ENCODE assay signal across 28 cellular contexts in the genomic region with DNA sequence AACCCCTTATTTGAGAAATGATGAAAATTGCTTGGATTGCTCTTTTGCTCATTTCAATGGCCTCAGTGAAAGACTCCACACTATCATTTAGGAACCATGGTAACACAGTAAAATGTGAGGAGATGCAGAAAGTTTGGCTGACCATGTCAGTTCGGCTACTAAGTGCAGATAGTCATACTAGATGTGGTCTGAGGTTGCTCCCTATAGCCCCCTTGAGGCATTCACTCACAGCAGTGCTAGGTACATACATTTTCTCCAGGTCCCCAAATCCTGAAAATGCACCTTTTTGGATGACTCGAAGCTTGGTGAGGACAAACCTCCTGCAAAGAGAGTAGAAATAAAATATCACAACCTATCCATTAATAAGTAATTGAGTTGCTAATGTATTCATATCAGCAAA.
"Had no signal": no experiment of that assay in that cellular context is flagged by ENCODE, and none has a peak within 500 bp of the region (broad histone marks: within the 10 kb centered on the region; RNA-seq: fewer than 3 reads in every experiment).

No MANE protein-coding gene starts in this region.

- H3K36me3 Mint-ChIP-seq: immature natural killer cell; memory B cell; naive B cell; natural killer cell treated with Interleukin-12 subunit alpha and Interleukin-12 subunit beta and Interleukin-15 and Interleukin-18, amount 100 ng/mL, for 72 hours; stimulated activated effector memory CD8-positive, alpha-beta T cell treated with anti-CD3 and anti-CD28 coated beads, Interleukin-12 subunit alpha, Interleukin-12 subunit beta, amount 100 ng/mL, for 72 hours; type B pancreatic cell had no signal

- H3K4me1 Mint-ChIP-seq: immature natural killer cell; memory B cell; naive B cell; neural crest cell; stimulated activated effector memory CD8-positive, alpha-beta T cell treated with anti-CD3 and anti-CD28 coated beads, Interleukin-12 subunit alpha, Interleukin-12 subunit beta, amount 100 ng/mL, for 72 hours had no signal

- H3K27ac Mint-ChIP-seq: immature natural killer cell; memory B cell; naive B cell; natural killer cell treated with Interleukin-12 subunit alpha and Interleukin-12 subunit beta and Interleukin-15 and Interleukin-18, amount 100 ng/mL, for 72 hours; progenitor cell of endocrine pancreas; stimulated activated effector memory CD8-positive, alpha-beta T cell treated with anti-CD3 and anti-CD28 coated beads, Interleukin-12 subunit alpha, Interleukin-12 subunit beta, amount 100 ng/mL, for 72 hours; type B pancreatic cell had no signal

- H3K36me3 ChIP-seq: gastrocnemius medialis, right lobe of liver, stomach, tibial artery had no signal

- H3K9me3 Mint-ChIP-seq: memory B cell, type B pancreatic cell had no signal

- H3K27ac ChIP-seq: dorsolateral prefrontal cortex, epithelial cell of prostate, gastrocnemius medialis, parathyroid adenoma, right lobe of liver, stomach, testis, tibial artery had no signal

- H3K4me3 Mint-ChIP-seq: immature natural killer cell; memory B cell; naive B cell; natural killer cell treated with Interleukin-12 subunit alpha and Interleukin-12 subunit beta and Interleukin-15 and Interleukin-18, amount 100 ng/mL, for 72 hours; neural crest cell; stimulated activated effector memory CD8-positive, alpha-beta T cell treated with anti-CD3 and anti-CD28 coated beads, Interleukin-12 subunit alpha, Interleukin-12 subunit beta, amount 100 ng/mL, for 72 hours; type B pancreatic cell had no signal

- ATAC-seq: esophagus mucosa; gastrocnemius medialis; left lobe of liver; natural killer cell treated with Interleukin-12 subunit alpha and Interleukin-12 subunit beta and Interleukin-15 and Interleukin-18, amount 100 ng/mL, for 72 hours; right lobe of liver; stimulated activated effector memory CD8-positive, alpha-beta T cell treated with anti-CD3 and anti-CD28 coated beads, Interleukin-12 subunit alpha, Interleukin-12 subunit beta, amount 100 ng/mL, for 72 hours had no signal

- H3K79me2 ChIP-seq: parathyroid adenoma had no signal

- H3K4me1 ChIP-seq: gastrocnemius medialis, parathyroid adenoma, right lobe of liver, stomach, testis, tibial artery had no signal

- H3K27me3 ChIP-seq: dorsolateral prefrontal cortex, gastrocnemius medialis, right lobe of liver, stomach, testis, tibial artery had no signal

- H3K9ac ChIP-seq: parathyroid adenoma had no signal

- H3K27me3 Mint-ChIP-seq: memory B cell; naive B cell; natural killer cell treated with Interleukin-12 subunit alpha and Interleukin-12 subunit beta and Interleukin-15 and Interleukin-18, amount 100 ng/mL, for 72 hours; progenitor cell of endocrine pancreas; type B pancreatic cell had no signal

- H3K9me3 ChIP-seq: gastrocnemius medialis, right lobe of liver, stomach, testis, tibial artery had no signal

- DNase-seq: dorsolateral prefrontal cortex; effector CD4-positive, alpha-beta T cell; foreskin fibroblast; gastrocnemius medialis; head of caudate nucleus; immature natural killer cell; islet precursor cell; kidney glomerular epithelial cell; naive B cell; right lobe of liver; small intestine; stimulated activated CD4-positive, alpha-beta T cell treated with anti-CD3 and anti-CD28 coated beads, Interleukin-15, amount 100 ng/mL, for 24 hours; stimulated activated CD4-positive, alpha-beta T cell treated with anti-CD3 and anti-CD28 coated beads, Interleukin-4, amount 100 ng/mL, for 1 hour; stimulated activated naive CD4-positive, alpha-beta T cell treated with Interleukin-2 at 50 U/mL for 16 hours; stomach; testis; tibial artery had no signal

- H3K4me3 ChIP-seq: dorsolateral prefrontal cortex, gastrocnemius medialis, lung, right lobe of liver, stomach, testis, tibial artery had no signal
